In the genomic region with DNA sequence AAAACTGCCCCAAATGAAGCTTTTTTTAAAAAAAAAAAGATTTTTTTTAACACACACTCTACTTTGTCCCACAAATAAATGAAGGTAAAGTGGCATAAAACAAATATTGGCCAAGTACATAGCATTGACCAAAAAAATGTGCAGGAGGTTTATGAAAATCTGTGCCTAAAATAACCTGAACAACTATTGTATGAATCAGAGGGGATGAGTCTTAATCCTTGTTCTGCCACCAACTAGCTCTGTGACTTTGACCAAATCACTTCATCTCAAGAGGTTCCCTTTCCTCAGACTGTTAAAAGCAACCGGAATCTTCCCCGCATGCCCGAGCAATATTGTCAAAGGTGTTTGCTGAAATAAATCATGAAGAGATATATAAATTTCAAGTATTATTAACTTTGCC, we compare ENCODE assay signal across 22 cellular contexts.
DNase-seq lines count a peak whose midpoint lies in the region; FAIRE-seq and TF ChIP-seq lines count a peak whose summit lies in the region.
"Had no signal": no experiment of that assay in that cellular context is flagged by ENCODE, and none has a peak within 500 bp of the region (broad histone marks: within the 10 kb centered on the region; RNA-seq: fewer than 3 reads in every experiment).

No MANE protein-coding gene starts in this region.

- H3K27me3 ChIP-seq in SJSA1 (replicated peaks), result no peaks in the 10 kb centered on the region
- H3K27me3 ChIP-seq: BE2C had no signal

- no peak for TF ChIP-seq CTCF in choroid plexus epithelial cell (conservative IDR thresholded peaks at IDR 0.05; ENCODE audit: low read depth, low read length)

- no peak for FAIRE-seq in urothelium cell line (lab: Jason Lieb, UNC)
- FAIRE-seq: HTR-8/SVneo had no signal

- H3K4me3 ChIP-seq in SJSA1 (no peak overlapping the region), choroid plexus epithelial cell (ENCODE audit: low read depth, low read length) (no peak overlapping the region)

- H3K27ac ChIP-seq in SJSA1, result peak overlapping the region; percentile 83

- no peaks in the 10 kb centered on the region; the same call in 1 of the 2 replicates for H3K9me3 ChIP-seq in SJSA1 (replicated peaks)
- H3K9me3 ChIP-seq: BE2C, Caco-2 had no signal

- peaks cover 24% of the 10 kb centered on the region for H3K4me1 ChIP-seq in SJSA1 (replicated peaks)
- H3K4me1 ChIP-seq: BE2C, Caco-2 had no signal

- DNase-seq in SJSA1 (ENCODE audit: low read depth in 1 of 2, low spot score in 2 of 2) (peak in 1 of 2 experiments; percentile 60), choroid plexus epithelial cell (ENCODE audit: low read depth) (peak; percentile 26), kidney tubule cell (ENCODE audit: low spot score) (peak; percentile 36), urothelium cell line (ENCODE audit: low spot score) (peak; percentile 18), NCI-H2081 treated with DMSO at 0.1 percent for 48 hours (lab: John Stamatoyannopoulos, UW) (no peak), T-helper 9 cell (no peak), NCI-H446 (lab: John Stamatoyannopoulos, UW) (no peak)
- DNase-seq: BE2C; Caco-2; CD4-positive, CD25-positive, alpha-beta regulatory T cell; GF-D8; H9; MM.1S; NCI-H1092; NCI-H1436 treated with DMSO at 0.1 percent for 48 hours; NCI-H2029; NCI-H2171 treated with DMSO at 0.1 percent for 48 hours; NCI-H748 treated with DMSO at 0.1 percent for 48 hours; NK-92 treated with Interleukin-12 subunit alpha and Interleukin-12 subunit beta, amount 100 ng/mL, for 24 hours; RPMI8226; SHP77 treated with DMSO at 0.1 percent for 48 hours had no signal

- H3K36me3 ChIP-seq in SJSA1, result no peaks in the 10 kb centered on the region
- H3K36me3 ChIP-seq: BE2C had no signal

Comparison
In these comparisons a context has a peak if more than half of its experiments do, and no peak if none do; other contexts are left out.
1. DNase-seq: peak in choroid plexus epithelial cell (single experiment), kidney tubule cell (single experiment) and urothelium cell line (single experiment); none in NCI-H2081 treated with DMSO at 0.1 percent for 48 hours (single experiment), T-helper 9 cell (single experiment) and NCI-H446 (0 of 2).